ENCODE assay signal across 15 cellular contexts in genomic region chr10:130745251-130745650, GRCh38.
A peak's percentile ranks its signal among the peaks of the same experiment; 100 is the strongest.
DNase-seq lines count a peak whose midpoint lies in the region; ATAC-seq and TF ChIP-seq lines count a peak whose summit lies in the region.
"Had no signal": no experiment of that assay in that cellular context is flagged by ENCODE, and none has a peak within 500 bp of the region (broad histone marks: within the 10 kb centered on the region; RNA-seq: fewer than 3 reads in every experiment).

No MANE protein-coding gene starts in this region.

- TF ChIP-seq CTCF in spleen (IDR thresholded peaks at IDR 0.05 in 8 of 11, conservative IDR thresholded peaks at IDR 0.05 in 3 of 11), result no peak

- H3K36me3 Mint-ChIP-seq in naive thymus-derived CD4-positive, alpha-beta T cell, result no peaks in the 10 kb centered on the region
- H3K36me3 Mint-ChIP-seq: CD14-positive monocyte; CD8-positive, alpha-beta T cell had no signal

- H3K27ac Mint-ChIP-seq in naive thymus-derived CD4-positive, alpha-beta T cell, result no peak overlapping the region
- H3K27ac Mint-ChIP-seq: CD8-positive, alpha-beta T cell; GM23338 had no signal

- H3K4me1 ChIP-seq in spleen, result no peaks in the 10 kb centered on the region
- H3K4me1 ChIP-seq in naive thymus-derived CD4-positive, alpha-beta T cell (ENCODE audit: control insufficient read depth in 2 of 2, insufficient read depth in 2 of 2, low read length in 2 of 2), result no peaks in the 10 kb centered on the region

- H3K4me3 ChIP-seq in spleen, result no peak overlapping the region
- H3K4me3 ChIP-seq in naive thymus-derived CD4-positive, alpha-beta T cell (ENCODE audit: low read length), result no peak overlapping the region
- H3K4me3 ChIP-seq: GM23338 had no signal

- peaks cover 0 to 10% (median 0%) of the 10 kb centered on the region in 7 donors for H3K27me3 ChIP-seq in spleen (replicated peaks in 1 of 7)
- no peaks in the 10 kb centered on the region for H3K27me3 ChIP-seq in naive thymus-derived CD4-positive, alpha-beta T cell (ENCODE audit: control insufficient read depth in 2 of 2, insufficient read depth in 2 of 2, low read length in 2 of 2)

- WGBS in spleen, 5 donors, result 50 to 60% (median 58%) methylated on average over 5 of the region's 5 CpGs

- no peak overlapping the region for H3K27ac ChIP-seq in spleen
- no peak overlapping the region for H3K27ac ChIP-seq in naive thymus-derived CD4-positive, alpha-beta T cell (ENCODE audit: low read depth, low read length)
- H3K27ac ChIP-seq: 22Rv1 had no signal

- no peaks in the 10 kb centered on the region for H3K36me3 ChIP-seq in spleen
- no peaks in the 10 kb centered on the region for H3K36me3 ChIP-seq in naive thymus-derived CD4-positive, alpha-beta T cell (ENCODE audit: control insufficient read depth in 2 of 3, insufficient read depth in 3 of 3, low read length in 3 of 3)

- H3K4me1 Mint-ChIP-seq in naive thymus-derived CD4-positive, alpha-beta T cell, result peaks cover 0 to 1% (median 0%) of the 10 kb centered on the region in 7 donors
- H3K4me1 Mint-ChIP-seq: CD14-positive monocyte had no signal

- no peak for TF ChIP-seq POLR2A in spleen (IDR thresholded peaks at IDR 0.05)

- no peaks in the 10 kb centered on the region for H3K9me3 ChIP-seq in spleen
- H3K9me3 ChIP-seq in naive thymus-derived CD4-positive, alpha-beta T cell (ENCODE audit: control insufficient read depth in 2 of 3, low read length in 3 of 3), result no peaks in the 10 kb centered on the region

- peaks cover 0 to 10% (median 7%) of the 10 kb centered on the region in 5 donors for H3K27me3 Mint-ChIP-seq in naive thymus-derived CD4-positive, alpha-beta T cell

- ATAC-seq in naive thymus-derived CD4-positive, alpha-beta T cell, result no peak
- ATAC-seq: CD8-positive, alpha-beta T cell; GM23338 had no signal

- peaks cover 0 to 3% (median 0%) of the 10 kb centered on the region in 11 donors for H3K9me3 Mint-ChIP-seq in naive thymus-derived CD4-positive, alpha-beta T cell
- H3K9me3 Mint-ChIP-seq: CD14-positive monocyte; CD8-positive, alpha-beta T cell; H9 had no signal

- POLR2A ChIA-PET in naive thymus-derived CD4-positive, alpha-beta T cell (lab: Charles Lee), result no interaction called here

- intact Hi-C loops in spleen (cut with DNase I; ENCODE audit: low total_unique reads), result no loop called here
- intact Hi-C loops in naive thymus-derived CD4-positive, alpha-beta T cell (cut with micrococcal nuclease), result no loop called here

- H3K4me3 Mint-ChIP-seq in naive thymus-derived CD4-positive, alpha-beta T cell, result no peak overlapping the region
- H3K4me3 Mint-ChIP-seq: CD14-positive monocyte; CD8-positive, alpha-beta T cell; GM23338 had no signal

- CTCF ChIA-PET in naive thymus-derived CD4-positive, alpha-beta T cell (lab: Charles Lee), result no interaction called here

- peak; percentile 28 for DNase-seq in activated effector memory CD4-positive, alpha-beta T cell treated with anti-CD3 and anti-CD28 coated beads, Interleukin-2, amount 50 U/mL, for 16 hours
- DNase-seq in activated effector memory CD4-positive, alpha-beta T cell treated with Interleukin-2 at 50 U/mL for 16 hours, result no peak
- DNase-seq in mesenteric fat pad (ENCODE audit: low spot score), result peak; percentile 71
- DNase-seq in spleen, result peak; percentile 59
- no peak for DNase-seq in naive thymus-derived CD4-positive, alpha-beta T cell
- no peak for DNase-seq in hypothalamus (lab: John Stamatoyannopoulos, UW)
- DNase-seq in stimulated activated naive CD4-positive, alpha-beta T cell treated with Interleukin-2 at 50 U/mL for 16 hours (lab: John Stamatoyannopoulos, UW), result no peak
- DNase-seq: CD8-positive, alpha-beta T cell; COR-L47; DND-41; GDM1; H9 had no signal

Comparison
In these comparisons a context has a peak if more than half of its experiments do, and no peak if none do; other contexts are left out.
1. DNase-seq: peak in activated effector memory CD4-positive, alpha-beta T cell treated with anti-CD3 and anti-CD28 coated beads, Interleukin-2, amount 50 U/mL, for 16 hours (single experiment), mesenteric fat pad (single experiment) and spleen (single experiment); none in activated effector memory CD4-positive, alpha-beta T cell treated with Interleukin-2 at 50 U/mL for 16 hours (single experiment), naive thymus-derived CD4-positive, alpha-beta T cell (0 of 9), hypothalamus (0 of 51) and stimulated activated naive CD4-positive, alpha-beta T cell treated with Interleukin-2 at 50 U/mL for 16 hours (single experiment).